23 cellular contexts compared by ENCODE assay signal in the genomic region with DNA sequence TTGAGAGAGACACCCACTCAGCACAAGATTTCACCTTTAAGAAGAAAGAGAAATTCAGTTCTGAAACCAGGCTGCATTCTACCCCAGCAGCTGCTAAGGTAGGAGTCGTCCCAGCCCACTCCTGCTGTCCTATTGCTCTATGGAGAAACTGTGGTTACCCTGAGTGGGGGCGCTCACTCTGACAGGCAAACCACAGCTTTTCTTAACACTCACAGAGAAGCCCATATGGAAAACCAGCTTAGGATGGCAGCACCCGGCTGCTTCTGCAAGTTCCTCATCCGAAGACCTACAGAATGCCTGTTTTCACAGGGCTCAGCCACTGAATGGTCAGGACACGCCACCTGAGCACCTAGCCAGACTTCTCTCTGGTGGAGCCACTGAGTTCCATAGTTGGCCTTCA.
"Had no signal": no experiment of that assay in that cellular context is flagged by ENCODE, and none has a peak within 500 bp of the region (broad histone marks: within the 10 kb centered on the region; RNA-seq: fewer than 3 reads in every experiment).

No MANE protein-coding gene starts in this region.

- H3K9me3 ChIP-seq: body of pancreas, gastroesophageal sphincter, heart left ventricle, right lobe of liver, thyroid gland had no signal

- H3K27me3 ChIP-seq: body of pancreas, cardiac muscle cell, gastroesophageal sphincter, heart left ventricle, right lobe of liver, thyroid gland had no signal

- DNase-seq: activated CD4-positive, alpha-beta T cell treated with anti-CD3 and anti-CD28 coated beads for 4 hours; activated CD4-positive, alpha-beta T cell treated with anti-CD3 and anti-CD28 coated beads, Interleukin-2, amount 50 U/mL, for 48 hours; activated CD4-positive, CD25-positive, alpha-beta regulatory T cell; activated effector memory CD4-positive, alpha-beta T cell treated with Interleukin-2 at 50 U/mL for 16 hours; activated naive CD4-positive, alpha-beta T cell treated with anti-CD3 and anti-CD28 coated beads, Interleukin-2, amount 10 ng/mL, durations not matched to agents 7 days and 5 days; activated naive CD8-positive, alpha-beta T cell treated with anti-CD3 and anti-CD28 coated beads, Interleukin-2, amount 50 U/mL, for 24 hours; activated T-cell treated with anti-CD3 and anti-CD28 coated beads, Interleukin-2, amount 50 U/mL, for 48 hours; body of pancreas; cortex of kidney; heart left ventricle; left cardiac atrium; occipital lobe; posterior cingulate gyrus; right lobe of liver; stimulated activated CD4-positive, alpha-beta T cell treated with anti-CD3 and anti-CD28 coated beads, Interleukin-1b, Interleukin-23, amount 100 ng/mL, for 48 hours; substantia nigra; thyroid gland had no signal

- ATAC-seq: activated naive CD8-positive, alpha-beta T cell treated with anti-CD3 and anti-CD28 coated beads, Interleukin-2, amount 50 U/mL, for 24 hours; body of pancreas; gastroesophageal sphincter; heart left ventricle; left cardiac atrium; right lobe of liver had no signal

- H3K27ac Mint-ChIP-seq: activated naive CD8-positive, alpha-beta T cell treated with anti-CD3 and anti-CD28 coated beads, Interleukin-2, amount 50 U/mL, for 24 hours; memory B cell had no signal

- H3K27me3 Mint-ChIP-seq: memory B cell had no signal

- H3K4me3 Mint-ChIP-seq: activated naive CD4-positive, alpha-beta T cell treated with anti-CD3 and anti-CD28 coated beads, Interleukin-2, amount 10 ng/mL, durations not matched to agents 7 days and 5 days; activated naive CD8-positive, alpha-beta T cell treated with anti-CD3 and anti-CD28 coated beads, Interleukin-2, amount 50 U/mL, for 24 hours; memory B cell; stimulated activated naive CD8-positive, alpha-beta T cell treated with anti-CD3 and anti-CD28 coated beads, Interleukin-15, Interleukin-2, amounts not matched to agents 100 ng/mL and 50 ng/mL, for 24 hours had no signal

- H3K9me3 Mint-ChIP-seq: activated naive CD4-positive, alpha-beta T cell treated with anti-CD3 and anti-CD28 coated beads, Interleukin-2, amount 10 ng/mL, durations not matched to agents 7 days and 5 days; activated naive CD8-positive, alpha-beta T cell treated with anti-CD3 and anti-CD28 coated beads, Interleukin-2, amount 50 U/mL, for 24 hours; memory B cell; stimulated activated naive CD8-positive, alpha-beta T cell treated with anti-CD3 and anti-CD28 coated beads, Interleukin-15, Interleukin-2, amounts not matched to agents 100 ng/mL and 50 ng/mL, for 24 hours had no signal

- H3K27ac ChIP-seq: body of pancreas, cardiac muscle cell, epithelial cell of prostate, gastroesophageal sphincter, heart left ventricle, right lobe of liver, skin epidermis, thyroid gland had no signal
